Comparison of ENCODE assay signal across 22 cellular contexts in genomic region chr12:65592416-65592815, GRCh38.
"Had no signal": no experiment of that assay in that cellular context is flagged by ENCODE, and none has a peak within 500 bp of the region (broad histone marks: within the 10 kb centered on the region; RNA-seq: fewer than 3 reads in every experiment).

No MANE protein-coding gene starts in this region.

- H3K4me3 ChIP-seq: gastroesophageal sphincter, hepatocyte, pancreas, prostate gland, sigmoid colon, stomach, thyroid gland, upper lobe of left lung had no signal

- H3K27me3 ChIP-seq: hepatocyte, pancreas, thyroid gland, upper lobe of left lung had no signal

- DNase-seq: activated CD4-positive, alpha-beta memory T cell treated with anti-CD3 and anti-CD28 coated beads for 36 hours; activated CD4-positive, alpha-beta T cell treated with anti-CD3 and anti-CD28 coated beads, Interleukin-2, amount 10 ng/mL, durations not matched to agents 24 days and 14 days; activated CD4-positive, CD25-positive, alpha-beta regulatory T cell treated with anti-CD3 and anti-CD28 coated beads, Interleukin-2, amount 50 U/mL, for 72 hours; activated CD8-positive, alpha-beta memory T cell treated with anti-CD3 and anti-CD28 coated beads, Interleukin-2, amount 50 U/mL, for 4 hours; activated gamma-delta T cell treated with Interleukin-2 at 50 U/mL for 16 hours; activated naive CD4-positive, alpha-beta T cell treated with anti-CD3 and anti-CD28 coated beads, Interleukin-2, amount 50 U/mL, for 16 hours; activated T-cell treated with anti-CD3 and anti-CD28 coated beads, Interleukin-2, amount 50 U/mL, for 24 hours; effector CD8-positive, alpha-beta T cell; naive thymus-derived CD8-positive, alpha-beta T cell; pancreas; retina; sigmoid colon; stimulated activated CD4-positive, alpha-beta T cell treated with anti-CD3 and anti-CD28 coated beads, Interleukin-15, amount 100 ng/mL, for 24 hours; stimulated activated CD4-positive, alpha-beta T cell treated with anti-CD3 and anti-CD28 coated beads, Interleukin-2, amount 100 ng/mL, for 24 hours; stimulated activated naive B cell treated with anti-CD40 and anti-IgM and Interleukin-4, amounts not matched to agents 10 μg/mL and 1 μg/mL and 100 μg/mL, for 72 hours; stomach; T-helper 2 cell; thyroid gland; upper lobe of left lung had no signal

- H3K4me1 ChIP-seq: gastroesophageal sphincter, pancreas, prostate gland, sigmoid colon, stomach, thyroid gland, upper lobe of left lung had no signal

- H3K36me3 ChIP-seq: gastroesophageal sphincter, pancreas, prostate gland, sigmoid colon, stomach, thyroid gland, upper lobe of left lung had no signal

- H3K9me3 ChIP-seq: gastroesophageal sphincter, pancreas, prostate gland, sigmoid colon, stomach, thyroid gland, upper lobe of left lung had no signal

- H2AFZ ChIP-seq: hepatocyte had no signal
